ENCODE assay signal across 21 cellular contexts in the genomic region with DNA sequence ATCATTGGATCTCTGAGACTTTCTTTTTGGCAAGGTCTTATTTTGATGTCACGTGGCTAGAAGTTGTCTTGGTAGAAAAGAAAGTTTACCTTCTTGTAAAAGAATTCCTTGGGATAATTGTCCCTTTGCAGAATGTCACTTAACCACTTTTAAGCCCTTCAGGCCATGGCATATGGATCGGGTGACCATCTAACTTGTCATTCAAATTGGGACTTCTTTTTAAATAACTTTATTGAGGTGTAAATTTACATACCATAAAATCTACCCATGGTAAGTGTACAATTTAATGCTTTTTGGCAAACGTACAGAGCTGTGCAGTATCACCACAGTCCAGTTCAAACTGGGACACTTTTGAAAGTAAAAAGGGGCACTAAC. TPM values are rescaled to one million over a fixed set of nuclear protein-coding genes. Genes with fewer than 3 reads are reported as not detected.
DNase-seq lines count a peak whose midpoint lies in the region; ATAC-seq, FAIRE-seq and TF ChIP-seq lines count a peak whose summit lies in the region.
"Had no signal": no experiment of that assay in that cellular context is flagged by ENCODE, and none has a peak within 500 bp of the region (broad histone marks: within the 10 kb centered on the region; RNA-seq: fewer than 3 reads in every experiment).

No MANE protein-coding gene starts in this region.

- H2AFZ ChIP-seq in GM12878 (ENCODE audit: control insufficient read depth, low read depth, low read length), result no peak overlapping the region; the same call in 1 of the 2 replicates
- H2AFZ ChIP-seq in mesenchymal stem cell (ENCODE audit: low read depth, low read length), result no peak overlapping the region

- no peaks in the 10 kb centered on the region for H3K79me2 ChIP-seq in GM12878 (ENCODE audit: control insufficient read depth, insufficient read depth, low read length)

- no peak for TF ChIP-seq RAD21 in GM12878 (IDR thresholded peaks at IDR 0.05; ENCODE audit: insufficient read depth, low read depth, low read length)

- H3K79me1 ChIP-seq in mesenchymal stem cell (replicated peaks; ENCODE audit: low read length, poor library complexity, severe bottlenecking), result peaks cover 7% of the 10 kb centered on the region

- POLR2A ChIA-PET in GM12878 (lab: Charles Lee), result interaction anchor here (1.0 to 1.5 kb wide), 3 partner anchors 26 to 171 kb away, joined by 3 to 4 read pairs (median 3); no protein-coding TSS in a partner anchor

- intact Hi-C loops in GM12878 (cut with micrococcal nuclease; ENCODE audit: unreplicated experiment) (no loop called here), stomach (cut with DNase I; ENCODE audit: low total_unique reads) (no loop called here)

- in situ Hi-C loops in HAP-1 (cut with MboI; ENCODE audit: low sequenced_read_pairs), result no loop called here
- in situ Hi-C loops in GM12878 (cut with MboI), result no loop called here
- in situ Hi-C loops in GM13976 (cut with MboI; ENCODE audit: low sequenced_read_pairs, unreplicated experiment), result loop anchor here (10.0 kb wide), 1 partner anchor 182 kb away; no protein-coding TSS in a partner anchor

- H3K4me3 ChIP-seq in HAP-1 (no peak overlapping the region), GM12878 (no peak overlapping the region), mesenchymal stem cell (ENCODE audit: insufficient read depth in 1 of 2, low read depth in 1 of 2, low read length in 2 of 2) (no peak overlapping the region), stomach (no peak overlapping the region)
- H3K4me3 ChIP-seq: left lung had no signal

- H3K23ac ChIP-seq in mesenchymal stem cell (ENCODE audit: low read length in 2 of 2), result no peak overlapping the region

- peak overlapping the region; percentile 60 for H3K27ac ChIP-seq in GM12878 (ENCODE audit: control insufficient read depth, insufficient read depth)
- H3K27ac ChIP-seq in mesenchymal stem cell (ENCODE audit: low read length, poor library complexity, severe bottlenecking), result peak overlapping the region; percentile 79
- peak overlapping the region in 4 of 5 donors; percentile 64 to 78 (median 70) for H3K27ac ChIP-seq in stomach
- H3K27ac ChIP-seq: left lung had no signal

- H3K9me3 ChIP-seq in HAP-1, result no peaks in the 10 kb centered on the region
- no peaks in the 10 kb centered on the region for H3K9me3 ChIP-seq in GM12878 (replicated peaks; ENCODE audit: control insufficient read depth, insufficient read depth, low read length)
- no peaks in the 10 kb centered on the region for H3K9me3 ChIP-seq in mesenchymal stem cell (ENCODE audit: control insufficient read depth, low read length)
- H3K9me3 ChIP-seq in stomach, result no peaks in the 10 kb centered on the region
- H3K9me3 ChIP-seq: left lung had no signal

- no peak overlapping the region for H2BK120ac ChIP-seq in mesenchymal stem cell (ENCODE audit: low read depth, low read length)

- H3K9ac ChIP-seq in GM12878 (ENCODE audit: control insufficient read depth, insufficient read depth, low read length), result no peak overlapping the region
- H3K9ac ChIP-seq in mesenchymal stem cell (ENCODE audit: low read length), result no peak overlapping the region

- DNase-seq in HAP-1 (ENCODE audit: low spot score in 2 of 2), result peak; percentile 56 to 94
- DNase-seq in GM12878 (ENCODE audit: low read depth, low spot score), result no peak
- no peak for DNase-seq in mesenchymal stem cell
- no peak for DNase-seq in stomach
- DNase-seq in NCI-H526 treated with DMSO at 0.1 percent for 48 hours (lab: John Stamatoyannopoulos, UW), result no peak
- no peak for DNase-seq in GM13976 (ENCODE audit: low spot score)
- DNase-seq: ACHN; activated T-cell treated with anti-CD3 and anti-CD28 coated beads, Interleukin-2, amount 50 U/mL, for 72 hours; CD4-positive, CD25-positive, alpha-beta regulatory T cell; GF-D8; glutamatergic neuron; left lung; NCI-H146; NCI-H226; stimulated activated CD4-positive, alpha-beta T cell treated with anti-CD3 and anti-CD28 coated beads, Interleukin-2, amount 100 ng/mL, for 24 hours; stimulated activated naive CD8-positive, alpha-beta T cell treated with anti-CD3 and anti-CD28 coated beads, Interleukin-15, amount 100 ng/mL, for 72 hours; SW 1271 had no signal

- no peak for FAIRE-seq in GM12878 (lab: Jason Lieb, UNC)
- FAIRE-seq: bronchial epithelial cell, H54 had no signal

- H3K4me2 ChIP-seq in GM12878 (ENCODE audit: control insufficient read depth, insufficient read depth) (no peak overlapping the region), mesenchymal stem cell (ENCODE audit: low read length, poor library complexity, severe bottlenecking) (no peak overlapping the region)

- H3K14ac ChIP-seq in mesenchymal stem cell (ENCODE audit: low read length in 2 of 2), result no peak overlapping the region

- no peak for TF ChIP-seq POLR2A in GM12878 (IDR thresholded peaks at IDR 0.05; ENCODE audit: low read depth, low read length)
- no peak for TF ChIP-seq POLR2A in stomach (IDR thresholded peaks at IDR 0.05)

- H3K27me3 ChIP-seq in HAP-1 (ENCODE audit: low read depth) (no peaks in the 10 kb centered on the region), GM12878 (replicated peaks in 1 of 2; ENCODE audit: control insufficient read depth in 2 of 2, insufficient read depth in 2 of 2, low read length in 1 of 2) (no peaks in the 10 kb centered on the region), mesenchymal stem cell (ENCODE audit: control insufficient read depth in 1 of 2, insufficient read depth in 1 of 2, low read length in 2 of 2) (no peaks in the 10 kb centered on the region), stomach (no peaks in the 10 kb centered on the region)
- H3K27me3 ChIP-seq: left lung had no signal

- peak overlapping the region in 1 of 2 experiments; percentile 66 for H3K18ac ChIP-seq in mesenchymal stem cell (ENCODE audit: low read depth in 1 of 2, low read length in 2 of 2)

- H4K91ac ChIP-seq in mesenchymal stem cell (ENCODE audit: low read length), result no peak overlapping the region

- H2BK12ac ChIP-seq in mesenchymal stem cell (ENCODE audit: low read length in 2 of 2), result peak overlapping the region in 1 of 2 experiments; percentile 54

- TF ChIP-seq EP300 in GM12878 (IDR thresholded peaks at IDR 0.05; ENCODE audit: borderline replicate concordance in 1 of 2, control insufficient read depth in 1 of 2, low read depth in 2 of 2, low read length in 2 of 2) (no peak), stomach (IDR thresholded peaks at IDR 0.05) (no peak)

- H3K36me3 ChIP-seq in HAP-1 (replicated peaks) (no peaks in the 10 kb centered on the region; the same call in 1 of the 2 replicates), GM12878 (ENCODE audit: control insufficient read depth in 2 of 2, insufficient read depth in 2 of 2, low read length in 1 of 2) (peaks cover 0 to 2% of the 10 kb centered on the region in 2 experiments; a peak in 1 of 4 replicates), mesenchymal stem cell (ENCODE audit: control insufficient read depth in 1 of 2, insufficient read depth in 2 of 2, low read depth in 1 of 2, low read length in 2 of 2) (peaks cover 20 to 96% of the 10 kb centered on the region in 2 experiments), stomach (peaks cover 0 to 33% (median 18%) of the 10 kb centered on the region in 4 donors)
- H3K36me3 ChIP-seq: left lung had no signal

- ATAC-seq in GM12878 (no peak), HG02973 (IDR thresholded peaks at IDR 0.05; ENCODE audit: unreplicated experiment) (no peak), HG03108 (IDR thresholded peaks at IDR 0.05; ENCODE audit: unreplicated experiment) (no peak)
- ATAC-seq: activated T-cell treated with anti-CD3 and anti-CD28 coated beads, Interleukin-2, amount 50 U/mL, for 72 hours; stimulated activated naive CD8-positive, alpha-beta T cell treated with anti-CD3 and anti-CD28 coated beads, Interleukin-15, amount 100 ng/mL, for 72 hours had no signal

- BruUV-seq in GM12878 (replicated peaks; lab: Mats Ljungman, UMichigan), result TSS peak; percentile 77

- H2BK15ac ChIP-seq in mesenchymal stem cell (ENCODE audit: low read depth, poor library complexity, severe bottlenecking), result no peak overlapping the region

- RAD21 ChIA-PET in GM12878 (lab: Charles Lee; ENCODE audit: unreplicated experiment), result interaction anchor here (1.3 to 3.7 kb wide), 4 partner anchors 43 to 230 kb away, joined by 3 to 26 read pairs (median 6); no protein-coding TSS in a partner anchor

- WGBS in GM12878 (ENCODE audit: insufficient coverage, insufficient replicate concordance, low lambda C conversion rate, missing lambda C conversion rate), result 67% methylated on average over 3 of the region's 3 CpGs
- WGBS in mesenchymal stem cell, result 64% methylated on average over 1 of the region's 3 CpGs
- 56 to 69% (median 62%) methylated on average over 3 of the region's 3 CpGs for WGBS in stomach, 5 donors

- SMC1A ChIA-PET in GM12878 (lab: Charles Lee; ENCODE audit: uncharacterized antibody, unreplicated experiment), result interaction anchor here (1.2 to 3.6 kb wide), 5 partner anchors 43 to 184 kb away, joined by 3 to 20 read pairs (median 8); no protein-coding TSS in a partner anchor

- H2BK5ac ChIP-seq in mesenchymal stem cell (ENCODE audit: low read depth, low read length, poor library complexity, severe bottlenecking), result no peak overlapping the region

- H4K20me1 ChIP-seq in GM12878 (ENCODE audit: control insufficient read depth, insufficient read depth), result no peaks in the 10 kb centered on the region

- H2AK5ac ChIP-seq in mesenchymal stem cell (ENCODE audit: low read length, severe bottlenecking), result peak overlapping the region; percentile 68

- peaks cover 26% of the 10 kb centered on the region for H3K4me1 ChIP-seq in HAP-1
- H3K4me1 ChIP-seq in GM12878 (ENCODE audit: control insufficient read depth, insufficient read depth, low read length), result peaks cover 9% of the 10 kb centered on the region
- peaks cover 8% of the 10 kb centered on the region for H3K4me1 ChIP-seq in mesenchymal stem cell (ENCODE audit: control insufficient read depth, insufficient read depth, low read depth, low read length)
- peaks cover 0 to 29% (median 15%) of the 10 kb centered on the region in 4 donors for H3K4me1 ChIP-seq in stomach
- H3K4me1 ChIP-seq: left lung had no signal

- TF ChIP-seq CTCF in GM12878 (IDR thresholded peaks at IDR 0.05 in 2 of 3, conservative IDR thresholded peaks at IDR 0.05 in 1 of 3; ENCODE audit: control insufficient read depth in 2 of 3, extremely low read depth in 1 of 3, insufficient read depth in 1 of 3, low read depth in 3 of 3, low read length in 3 of 3), result no peak
- TF ChIP-seq CTCF in stomach (IDR thresholded peaks at IDR 0.05), result no peak
- no peak for TF ChIP-seq CTCF in GM13976 (IDR thresholded peaks at IDR 0.05; ENCODE audit: borderline replicate concordance, control extremely low read depth, extremely low read depth, insufficient read depth, missing control alignments)

- no peak overlapping the region for H4K8ac ChIP-seq in mesenchymal stem cell (ENCODE audit: low read length)

- CTCF ChIA-PET in GM12878 (lab: Yijun Ruan, JAX), result interaction anchor here (0.9 to 2.3 kb wide), 7 partner anchors 30 to 189 kb away, joined by 3 to 14 read pairs (median 4); no protein-coding TSS in a partner anchor

- no peak overlapping the region for H3K4ac ChIP-seq in mesenchymal stem cell (ENCODE audit: low read depth in 1 of 2, low read length in 2 of 2)

RNA-seq across cellular contexts. Expression of gene ARMC9, which starts 24.6 kb away (rescaled TPM):
- total RNA-seq in GM12878 (2013; cell fraction: nucleolus; rRNA removed), result 63.8 and 63.9 TPM in 2 replicates
- 9.3 and 10.1 TPM in 2 replicates for total RNA-seq in GM12878 (2014; rRNA removed)
- 8.9 and 10.4 TPM in 2 replicates for total RNA-seq in GM12878 (2014; rRNA removed; fragmentation: Illumina TruSeq; extraction: Trizol)
- total RNA-seq in GM12878 (2021), result 10.9 and 11.5 TPM in 2 replicates
- polyA plus RNA-seq in GM12878 (2011; ENCODE audit: low read depth), result 6.9 TPM
- 7.6 and 8.9 TPM in 2 replicates for polyA plus RNA-seq in GM12878 (2011; rRNA removed)
- polyA plus RNA-seq in GM12878 (2011; cell fraction: cytosol; rRNA removed), result 7.6 and 7.9 TPM in 2 replicates
- polyA plus RNA-seq in GM12878 (2011; cell fraction: nucleus; rRNA removed), result 7.8 and 9.2 TPM in 2 replicates
- 6.8 and 9.8 TPM in 2 replicates for polyA plus RNA-seq in GM12878 (2012)
- polyA plus RNA-seq in GM12878 (2014; fragmentation: Illumina TruSeq; extraction: Trizol), result 8.4 and 10.3 TPM in 2 replicates
- polyA plus RNA-seq in GM12878 (2014; fragmentation: Nextera tagmentation; extraction: Ambion mirVana), result 1 to 10 TPM; 3.8 to 6.5 TPM
- 9.2 and 11.2 TPM in 2 replicates for polyA plus RNA-seq in GM12878 (2014; rRNA removed)
- polyA plus RNA-seq in GM12878 (2016; fragmentation: Nextera tagmentation; extraction: Ambion mirVana), result 10 to 100 TPM; 21.4 to 21.8 TPM
- polyA minus RNA-seq in GM12878 (2011; rRNA and poly(A)+ RNA removed), result 15.8 and 26.7 TPM in 2 replicates
- polyA minus RNA-seq in GM12878 (2011; cell fraction: cytosol; rRNA and poly(A)+ RNA removed), result 4.5 and 5.7 TPM in 2 replicates
- 5.8 and 13.7 TPM in 2 replicates for polyA minus RNA-seq in GM12878 (2011; cell fraction: nucleus; rRNA and poly(A)+ RNA removed)
- 200 TPM for polyA plus RNA-seq in mesenchymal stem cell (2013, experiment 1 of 2)
- polyA plus RNA-seq in mesenchymal stem cell (2013, experiment 2 of 2), result 202 TPM
- 100 to 1,000 TPM in 1 of 5 donors, 10 to 100 TPM in 3, 1 to 10 TPM in 1; 4.6 to 114 (median 45.5) TPM for total RNA-seq in stomach
- 1 to 10 TPM; 4.5 to 4.9 (median 4.7) TPM for polyA plus RNA-seq in stomach

Comparison
In these comparisons a context has a peak if more than half of its experiments do, and no peak if none do; other contexts are left out.
1. DNase-seq: peak in HAP-1 (2 of 2); none in GM12878 (single experiment), mesenchymal stem cell (single experiment), stomach (single experiment), NCI-H526 treated with DMSO at 0.1 percent for 48 hours (single experiment) and GM13976 (single experiment).
2. Peak in every context shown above with its lines, with median percentiles within 50 percentile points of each other: H3K27ac ChIP-seq.